17 cellular contexts compared by ENCODE assay signal in the genomic region with DNA sequence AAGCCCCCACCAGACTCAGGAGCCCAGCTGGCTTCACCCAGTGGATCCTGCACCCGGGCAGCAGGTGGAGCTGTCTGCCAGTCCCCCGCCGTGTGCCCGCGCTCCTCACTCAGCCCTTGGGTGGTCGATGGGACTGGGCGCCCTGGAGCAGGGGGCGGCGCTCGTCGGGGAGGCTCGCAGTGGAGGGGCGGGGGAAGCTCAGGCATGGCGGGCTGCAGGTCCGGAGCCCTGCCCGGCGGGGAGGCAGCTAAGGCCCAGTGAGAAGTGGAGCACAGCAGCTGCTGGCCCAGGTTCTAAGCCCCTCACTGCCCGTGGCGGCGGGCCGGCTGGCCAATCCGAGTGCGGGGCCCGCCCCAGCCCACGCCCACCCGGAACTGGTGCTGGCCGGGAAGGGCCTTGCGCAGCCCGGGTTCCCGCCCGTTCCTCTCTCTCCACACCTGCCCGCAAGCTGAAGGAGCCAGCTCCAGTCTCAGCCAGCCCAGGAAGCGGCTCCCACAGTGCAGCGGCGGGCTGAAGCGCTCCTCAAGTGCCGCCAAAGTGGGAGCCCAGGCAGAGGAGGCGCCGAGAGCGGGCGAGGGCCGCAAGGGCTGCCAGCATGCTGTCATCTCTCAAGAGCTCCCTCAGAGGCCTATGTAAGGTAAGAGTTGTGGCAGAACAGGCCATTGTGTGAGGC.
DNase-seq lines count a peak whose midpoint lies in the region; ATAC-seq, FAIRE-seq and TF ChIP-seq lines count a peak whose summit lies in the region.
"Had no signal": no experiment of that assay in that cellular context is flagged by ENCODE, and none has a peak within 500 bp of the region (broad histone marks: within the 10 kb centered on the region; RNA-seq: fewer than 3 reads in every experiment).

No MANE protein-coding gene starts in this region.

- no peaks in the 10 kb centered on the region for H3K27me3 ChIP-seq in H1 (replicated peaks in 1 of 4; ENCODE audit: control insufficient read depth in 3 of 4, extremely low read depth in 1 of 4, insufficient read depth in 3 of 4, low read length in 3 of 4)
- H3K27me3 ChIP-seq: heart right ventricle had no signal

- no peak overlapping the region for H2BK15ac ChIP-seq in H1 (ENCODE audit: low read length)

- H3K14ac ChIP-seq in H1 (ENCODE audit: insufficient read length): no peak overlapping the region

- H3K4me2 ChIP-seq in H1 (ENCODE audit: insufficient read depth in 1 of 2, low read depth in 2 of 2, low read length in 2 of 2): peak overlapping the region; percentile 67 to 93

- no peaks in the 10 kb centered on the region for H3K79me1 ChIP-seq in H1 (ENCODE audit: low read depth, low read length)

- TF ChIP-seq CTCF in GM10248 (IDR thresholded peaks at IDR 0.05; ENCODE audit: control extremely low read depth, extremely low read depth, low read depth, missing control alignments): no peak
- TF ChIP-seq CTCF in H1 (IDR thresholded peaks at IDR 0.05; ENCODE audit: control extremely low read depth in 1 of 3, insufficient read depth in 1 of 3, low read depth in 1 of 3, low read length in 3 of 3): peak in 2 of 3 experiments; percentile 16 to 36; a peak in 3 of 4 replicates
- peak; percentile 24 for TF ChIP-seq CTCF in nephron progenitor cell (IDR thresholded peaks at IDR 0.05)
- TF ChIP-seq CTCF in endothelial cell (IDR thresholded peaks at IDR 0.05; ENCODE audit: unreplicated experiment): no peak

- no peaks in the 10 kb centered on the region for H4K20me1 ChIP-seq in H1 (replicated peaks in 1 of 2; ENCODE audit: control insufficient read depth in 1 of 2, insufficient read depth in 2 of 2, low read length in 2 of 2)

- no peak overlapping the region for H2AK5ac ChIP-seq in H1 (ENCODE audit: low read depth, low read length)

- H3K9ac ChIP-seq in H1 (replicated peaks in 1 of 4; ENCODE audit: extremely low read depth in 1 of 4, low read depth in 3 of 4, low read length in 3 of 4): peak overlapping the region; percentile 38 to 92 (median 58)

- no peak overlapping the region for H2BK20ac ChIP-seq in H1 (ENCODE audit: low read length)

- WGBS in H1 (ENCODE audit: extremely low coverage in 1 of 2, insufficient coverage in 1 of 2, insufficient read length in 1 of 2, insufficient replicate concordance in 2 of 2, low coverage in 1 of 2, low lambda C conversion rate in 2 of 2, missing lambda C conversion rate in 1 of 2), 2 experiments: 18% methylated on average over 26 of the region's 42 CpGs; no CpG with 5 or more reads in 1 of the 2 experiments

- POLR2A ChIA-PET in GM10248 (lab: Yijun Ruan, JAX): no interaction called here
- POLR2A ChIA-PET in H1 (lab: Charles Lee; ENCODE audit: partially characterized antibody): no interaction called here

- H3K27ac ChIP-seq in H1 (ENCODE audit: low read depth, low read length): peak overlapping the region; percentile 38; the same call in 1 of the 2 replicates
- H3K27ac ChIP-seq: heart right ventricle, HL-60, psoas muscle had no signal

- H2AFZ ChIP-seq in H1 (ENCODE audit: low read length): peak overlapping the region; percentile 56

- no peak overlapping the region for H3K56ac ChIP-seq in H1 (replicated peaks; ENCODE audit: insufficient read length, low read depth, low read length)

- no peak for FAIRE-seq in H1 (lab: Jason Lieb, UNC)

- no peak overlapping the region for H3K27ac Mint-ChIP-seq in nephron progenitor cell
- no peak overlapping the region for H3K27ac Mint-ChIP-seq in endothelial cell (ENCODE audit: unreplicated experiment)
- no peak overlapping the region for H3K27ac Mint-ChIP-seq in T-helper 17 cell
- H3K27ac Mint-ChIP-seq: activated naive CD4-positive, alpha-beta T cell treated with anti-CD3 and anti-CD28 coated beads for 36 hours had no signal

- H3K4ac ChIP-seq in H1 (replicated peaks; ENCODE audit: insufficient read length, low read depth, low read length): no peak overlapping the region

- H3K18ac ChIP-seq in H1 (ENCODE audit: extremely low read depth, low read length): no peak overlapping the region; the same call in 1 of the 2 replicates

- peak overlapping the region; percentile 91; the same call in 1 of the 2 replicates for H4K8ac ChIP-seq in H1 (ENCODE audit: extremely low read depth, insufficient read depth, low read length)

- H3K4me1 Mint-ChIP-seq in nephron progenitor cell: peaks cover 14% of the 10 kb centered on the region
- H3K4me1 Mint-ChIP-seq in endothelial cell (ENCODE audit: unreplicated experiment): no peaks in the 10 kb centered on the region
- H3K4me1 Mint-ChIP-seq in T-helper 17 cell: no peaks in the 10 kb centered on the region

- H3K4me3 Mint-ChIP-seq in nephron progenitor cell: peak overlapping the region; percentile 86
- no peak overlapping the region for H3K4me3 Mint-ChIP-seq in endothelial cell (ENCODE audit: unreplicated experiment)
- H3K4me3 Mint-ChIP-seq in T-helper 17 cell: no peak overlapping the region
- H3K4me3 Mint-ChIP-seq: activated naive CD4-positive, alpha-beta T cell treated with anti-CD3 and anti-CD28 coated beads for 36 hours had no signal

- H3K23ac ChIP-seq in H1 (ENCODE audit: insufficient read length): no peak overlapping the region

- H3K23me2 ChIP-seq in H1 (ENCODE audit: low read depth, low read length): no peaks in the 10 kb centered on the region

- TF ChIP-seq POLR2A in H1 (IDR thresholded peaks at IDR 0.05; ENCODE audit: control extremely low read depth in 1 of 2, low read depth in 2 of 2, low read length in 2 of 2): no peak

- no peak overlapping the region for H2BK120ac ChIP-seq in H1 (replicated peaks; ENCODE audit: low read depth, low read length)

- no peak for TF ChIP-seq EP300 in H1 (IDR thresholded peaks at IDR 0.05; ENCODE audit: borderline replicate concordance in 1 of 2, low read depth in 2 of 2, low read length in 2 of 2)

- no peak overlapping the region for H4K5ac ChIP-seq in H1 (ENCODE audit: insufficient read length, low read depth, low read length)

- H2BK5ac ChIP-seq in H1 (ENCODE audit: low read depth, low read length): no peak overlapping the region

- no peaks in the 10 kb centered on the region for H3K27me3 Mint-ChIP-seq in nephron progenitor cell (ENCODE audit: low read depth, poor library complexity)
- H3K27me3 Mint-ChIP-seq in endothelial cell (ENCODE audit: unreplicated experiment): no peaks in the 10 kb centered on the region
- no peaks in the 10 kb centered on the region for H3K27me3 Mint-ChIP-seq in T-helper 17 cell

- peaks cover 0 to 3% of the 10 kb centered on the region in 2 experiments; a peak in 3 of 4 replicates for H3K79me2 ChIP-seq in H1 (ENCODE audit: control insufficient read depth in 1 of 2, insufficient read depth in 2 of 2, low read length in 2 of 2)

- no peaks in the 10 kb centered on the region for H3K36me3 Mint-ChIP-seq in nephron progenitor cell (ENCODE audit: low read depth)
- H3K36me3 Mint-ChIP-seq in endothelial cell (ENCODE audit: low read depth, unreplicated experiment): no peaks in the 10 kb centered on the region
- H3K36me3 Mint-ChIP-seq in T-helper 17 cell (ENCODE audit: low read depth): no peaks in the 10 kb centered on the region

- H4K91ac ChIP-seq in H1 (replicated peaks; ENCODE audit: insufficient read length, low read length): no peak overlapping the region

- H3K4me3 ChIP-seq in H1 (ENCODE audit: extremely low read depth in 1 of 4, insufficient read depth in 2 of 4, low read depth in 3 of 4, low read length in 4 of 4): peak overlapping the region; percentile 34 to 70 (median 48)
- H3K4me3 ChIP-seq: heart right ventricle, psoas muscle had no signal

- H3K9me3 Mint-ChIP-seq in nephron progenitor cell (peaks cover 6% of the 10 kb centered on the region), endothelial cell (ENCODE audit: unreplicated experiment) (no peaks in the 10 kb centered on the region)
- H3K9me3 Mint-ChIP-seq: activated naive CD4-positive, alpha-beta T cell treated with anti-CD3 and anti-CD28 coated beads for 36 hours had no signal

- ATAC-seq in HG03565 (IDR thresholded peaks at IDR 0.05; ENCODE audit: unreplicated experiment) (no peak), T-helper 17 cell (no peak), HG02852 (IDR thresholded peaks at IDR 0.05; ENCODE audit: unreplicated experiment) (no peak)
- ATAC-seq: heart right ventricle, psoas muscle, Right ventricle myocardium inferior had no signal

- no peaks in the 10 kb centered on the region for H3K36me3 ChIP-seq in H1 (ENCODE audit: control insufficient read depth in 2 of 4, insufficient read depth in 4 of 4, low read length in 3 of 4)
- H3K36me3 ChIP-seq: heart right ventricle had no signal

- H3K4me1 ChIP-seq in H1 (replicated peaks in 1 of 4; ENCODE audit: control insufficient read depth in 3 of 4, insufficient read depth in 4 of 4, low read length in 3 of 4): peaks cover 0 to 3% (median 3%) of the 10 kb centered on the region in 4 experiments; a peak in 3 of 7 replicates
- H3K4me1 ChIP-seq: heart right ventricle, psoas muscle had no signal

- DNase-seq in GM10248 (ENCODE audit: extremely low spot score) (peak; percentile 34), NCI-H2029 treated with DMSO at 0.1 percent for 48 hours (lab: John Stamatoyannopoulos, UW) (peak; percentile 77), H1 (ENCODE audit: low read depth in 1 of 2, low spot score in 2 of 2) (peak; percentile 69 to 75), nephron progenitor cell (peak; percentile 64), endothelial cell (ENCODE audit: low spot score) (no peak), T-helper 17 cell (no peak)
- DNase-seq: activated CD8-positive, alpha-beta memory T cell treated with anti-CD3 and anti-CD28 coated beads for 24 hours; activated naive CD4-positive, alpha-beta T cell treated with anti-CD3 and anti-CD28 coated beads for 36 hours; caudate nucleus; heart right ventricle; NCI-H524 treated with DMSO at 0.1 percent for 48 hours; psoas muscle; stimulated activated naive CD4-positive, alpha-beta T cell had no signal

- peak; percentile 17 to 31; a peak in 2 of 4 replicates for TF ChIP-seq RAD21 in H1 (IDR thresholded peaks at IDR 0.05 in 1 of 2, conservative IDR thresholded peaks at IDR 0.05 in 1 of 2; ENCODE audit: low read depth in 2 of 2, low read length in 2 of 2)

- no peak overlapping the region for H2BK12ac ChIP-seq in H1 (ENCODE audit: low read depth, low read length)

- CTCF ChIA-PET in GM10248 (lab: Yijun Ruan, JAX) (interaction anchor here (1.0 to 1.6 kb wide), 3 partner anchors 10 to 36 kb away, joined by 3 read pairs; no protein-coding TSS in a partner anchor), H1 (lab: Charles Lee; ENCODE audit: partially characterized antibody) (interaction anchor here (0.7 to 1.6 kb wide), 9 partner anchors 8 to 82 kb away, joined by 3 to 9 read pairs (median 3); no protein-coding TSS in a partner anchor)

- no peaks in the 10 kb centered on the region for H3K9me3 ChIP-seq in H1 (ENCODE audit: insufficient read depth in 2 of 2, low read depth in 1 of 2, low read length in 1 of 2)
- H3K9me3 ChIP-seq in T-helper 17 cell (ENCODE audit: control insufficient read depth, low read length, poor library complexity, severe bottlenecking): no peaks in the 10 kb centered on the region
- H3K9me3 ChIP-seq: psoas muscle had no signal

TF ChIP-seq in H1, 55 proteins besides CTCF, POLR2A, EP300 and RAD21 (continues in another document):
- TF ChIP-seq TAF1 (IDR thresholded peaks at IDR 0.05; ENCODE audit: low read depth, low read length): peak; percentile 69; the same call in 1 of the 2 replicates
- TF ChIP-seq GABPA (IDR thresholded peaks at IDR 0.05; ENCODE audit: borderline replicate concordance, insufficient read depth, low read length): no peak
- no peak for TF ChIP-seq HDAC2 (IDR thresholded peaks at IDR 0.05; ENCODE audit: borderline replicate concordance in 1 of 2, low read depth in 2 of 2, low read length in 2 of 2)

Comparison
In these comparisons a context has a peak if more than half of its experiments do, and no peak if none do; other contexts are left out.
1. DNase-seq: peak in GM10248 (single experiment), NCI-H2029 treated with DMSO at 0.1 percent for 48 hours (single experiment), H1 (2 of 2) and nephron progenitor cell (single experiment); none in endothelial cell (single experiment) and T-helper 17 cell (0 of 3).
2. CTCF ChIP-seq: peak in H1 (2 of 3) and nephron progenitor cell (single experiment); none in GM10248 (single experiment) and endothelial cell (single experiment).